35 cellular contexts compared by ENCODE assay signal in the genomic region with DNA sequence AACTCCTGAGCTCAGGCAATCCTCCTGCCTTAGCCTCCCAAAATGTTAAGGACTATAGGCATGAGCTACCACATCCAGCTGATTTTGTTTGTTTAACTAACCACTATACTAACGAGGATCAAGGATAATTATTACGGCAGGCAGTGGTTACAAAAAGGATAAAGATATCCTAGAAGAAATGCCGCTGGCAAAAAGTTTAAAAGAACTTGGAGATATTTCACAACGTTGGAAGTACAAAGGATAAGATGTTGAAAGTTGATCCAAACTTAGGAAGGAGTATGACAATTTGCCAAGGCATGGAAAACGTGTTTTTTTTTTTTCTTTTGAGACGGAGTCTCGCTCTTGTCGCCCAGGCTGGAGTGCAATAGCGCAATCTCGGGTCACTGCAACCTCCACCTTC. TPM values are rescaled to one million over a fixed set of nuclear protein-coding genes. Genes with fewer than 3 reads are reported as not detected.
"Had no signal": no experiment of that assay in that cellular context is flagged by ENCODE, and none has a peak within 500 bp of the region (broad histone marks: within the 10 kb centered on the region; RNA-seq: fewer than 3 reads in every experiment).

No MANE protein-coding gene starts in this region.

- H3K27me3 ChIP-seq: body of pancreas, cardiac muscle cell, colonic mucosa, gastrocnemius medialis, hepatocyte, right lobe of liver, testis, transverse colon had no signal

- H3K79me2 ChIP-seq: hepatocyte had no signal

- ATAC-seq: activated CD4-positive, CD25-positive, alpha-beta regulatory T cell treated with anti-CD3 and anti-CD28 coated beads, Interleukin-2, amount 50 U/mL, for 24 hours; body of pancreas; gastrocnemius medialis; mucosa of descending colon; natural killer cell treated with Interleukin-12 subunit alpha and Interleukin-12 subunit beta and Interleukin-15 and Interleukin-18, amount 100 ng/mL, for 72 hours; right lobe of liver had no signal

- H3K4me2 ChIP-seq: hepatocyte had no signal

- DNase-seq: activated CD4-positive, alpha-beta memory T cell treated with anti-CD3 and anti-CD28 coated beads for 36 hours; activated CD4-positive, alpha-beta T cell treated with anti-CD3 and anti-CD28 coated beads for 48 hours; activated CD8-positive, alpha-beta memory T cell treated with anti-CD3 and anti-CD28 coated beads, Interleukin-2, amount 50 U/mL, for 4 hours; activated T-cell treated with anti-CD3 and anti-CD28 coated beads, Interleukin-2, amount 50 U/mL, for 24 hours; aorta; body of pancreas; cerebellar nuclear complex; colonic mucosa; effector CD8-positive, alpha-beta T cell; gastrocnemius medialis; glutamatergic neuron; islet precursor cell; left ventricle myocardium inferior; mesendoderm; mucosa of descending colon; right lobe of liver; stimulated activated CD4-positive, alpha-beta T cell treated with anti-CD3 and anti-CD28 coated beads, Interleukin-2, amount 100 ng/mL, for 48 hours; stimulated activated naive CD4-positive, alpha-beta T cell treated with Interleukin-2 at 50 U/mL for 16 hours; T-helper 9 cell; testis; transverse colon; WERI-Rb-1 had no signal

- FAIRE-seq: endometrium, TTC549 had no signal

- H3K4me3 ChIP-seq: body of pancreas, cardiac muscle cell, colonic mucosa, gastrocnemius medialis, hepatocyte, left ventricle myocardium inferior, lung, mucosa of descending colon, right lobe of liver, testis, transverse colon had no signal

- H3K4me1 ChIP-seq: colonic mucosa, right lobe of liver, testis had no signal

- H3K36me3 ChIP-seq: cardiac muscle cell, colonic mucosa, gastrocnemius medialis, left ventricle myocardium inferior, right lobe of liver, transverse colon, WERI-Rb-1 had no signal

- H2AFZ ChIP-seq: hepatocyte had no signal

- H3K9me3 ChIP-seq: body of pancreas, colonic mucosa, gastrocnemius medialis, left ventricle myocardium inferior, mucosa of descending colon, right lobe of liver, testis, transverse colon had no signal

- H3K27ac ChIP-seq: body of pancreas, cardiac muscle cell, colonic mucosa, gastrocnemius medialis, hepatocyte, left ventricle myocardium inferior, right lobe of liver, testis, transverse colon, WERI-Rb-1 had no signal

RNA-seq across cellular contexts. Expression of a gene that starts 19.5 kb away (rescaled TPM):
- total RNA-seq: activated CD4-positive, alpha-beta memory T cell treated with anti-CD3 and anti-CD28 coated beads for 36 hours; activated CD8-positive, alpha-beta memory T cell treated with anti-CD3 and anti-CD28 coated beads for 36 hours; aorta; dermis microvascular lymphatic vessel endothelial cell; left ventricle myocardium inferior; myocyte; natural killer cell treated with Interleukin-12 subunit alpha and Interleukin-12 subunit beta and Interleukin-15 and Interleukin-18, amount 100 ng/mL, for 72 hours; osteocyte; posterior vena cava; right lobe of liver; skeletal muscle tissue had no signal
